Comparison of ENCODE assay signal across 8 cellular contexts in the genomic region with DNA sequence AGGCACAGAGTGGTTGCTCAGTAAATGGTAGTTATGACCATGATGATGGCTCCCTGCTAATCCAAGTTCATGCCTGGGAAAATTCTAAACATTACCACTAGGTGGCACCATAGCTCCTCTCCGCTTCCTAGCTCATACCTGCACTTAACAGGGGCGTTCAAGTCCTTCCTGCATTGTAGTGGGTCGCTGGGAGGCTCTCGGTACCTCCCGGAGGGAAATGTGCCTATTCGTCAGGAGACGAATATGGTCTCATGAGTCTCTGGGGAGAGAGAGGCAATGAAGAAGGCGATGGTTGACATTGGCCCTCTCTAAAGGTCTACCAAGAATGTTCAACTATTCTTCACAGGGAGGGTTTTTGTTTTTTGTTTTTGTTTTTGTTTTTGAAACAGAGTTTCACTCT. TPM values are rescaled to one million over a fixed set of nuclear protein-coding genes. Genes with fewer than 3 reads are reported as not detected.
DNase-seq lines count a peak whose midpoint lies in the region; ATAC-seq and TF ChIP-seq lines count a peak whose summit lies in the region.

No MANE protein-coding gene starts in this region.

- intact Hi-C loops in mucosa of descending colon (cut with DNase I, micrococcal nuclease), result no loop called here

- no peak overlapping the region for H3K27ac Mint-ChIP-seq in endothelial cell (ENCODE audit: unreplicated experiment)

- H3K4me3 Mint-ChIP-seq in endothelial cell (ENCODE audit: unreplicated experiment), result no peak overlapping the region

- H3K27me3 ChIP-seq in AG04450 (ENCODE audit: control insufficient read depth, insufficient read depth, low read length), result peaks cover 22% of the 10 kb centered on the region

- peaks cover 1% of the 10 kb centered on the region for H3K27me3 Mint-ChIP-seq in endothelial cell (ENCODE audit: unreplicated experiment)

- TF ChIP-seq CTCF in AG04450 (IDR thresholded peaks at IDR 0.05; ENCODE audit: low read depth, low read length) (peak; percentile 90), endothelial cell (IDR thresholded peaks at IDR 0.05; ENCODE audit: unreplicated experiment) (peak; percentile 93), mucosa of descending colon (IDR thresholded peaks at IDR 0.05) (peak; percentile 85)

- H3K27ac ChIP-seq in AG04450 (ENCODE audit: low read depth, low read length), result no peak overlapping the region

- CTCF ChIA-PET in AG04450 (lab: Charles Lee), result interaction anchor here (0.6 to 5.0 kb wide), 23 partner anchors 9 to 331 kb away, joined by 3 to 78 read pairs (median 5); no protein-coding TSS in a partner anchor

- H3K4me1 Mint-ChIP-seq in endothelial cell (ENCODE audit: unreplicated experiment), result peaks cover 5% of the 10 kb centered on the region

- H3K9me3 ChIP-seq in AG04450 (ENCODE audit: control insufficient read depth, insufficient read depth, low read length) (no peaks in the 10 kb centered on the region), mucosa of descending colon (no peaks in the 10 kb centered on the region)

- no peaks in the 10 kb centered on the region for H3K4me1 ChIP-seq in mucosa of descending colon (ENCODE audit: low read depth)

- H3K4me3 ChIP-seq in AG04450 (ENCODE audit: low read depth, low read length) (no peak overlapping the region), mucosa of descending colon (no peak overlapping the region)

- POLR2A ChIA-PET in AG04450 (lab: Yijun Ruan, JAX), result interaction anchor here (1.0 kb wide), 1 partner anchor 148 kb away, joined by 3 read pairs; no protein-coding TSS in a partner anchor

- no peaks in the 10 kb centered on the region for H3K36me3 ChIP-seq in mucosa of descending colon (ENCODE audit: low read depth)

- ATAC-seq in GM18502 (IDR thresholded peaks at IDR 0.05; ENCODE audit: poor library complexity, unreplicated experiment) (peak; percentile 68), mucosa of descending colon (peak; percentile 93)

- DNase-seq in AG04450 (ENCODE audit: low read depth, low spot score), result peak; percentile 53
- peak; percentile 93 for DNase-seq in HT-29 (ENCODE audit: low spot score)
- peak; percentile 77 for DNase-seq in NCI-H82 treated with DMSO at 0.1 percent for 48 hours (lab: John Stamatoyannopoulos, UW; ENCODE audit: unreplicated experiment)
- DNase-seq in activated CD4-positive, alpha-beta T cell treated with anti-CD3 and anti-CD28 coated beads, Interleukin-2, amount 50 U/mL, for 48 hours, result peak; percentile 39 to 57
- peak; percentile 69 for DNase-seq in endothelial cell (ENCODE audit: low spot score)
- DNase-seq in mucosa of descending colon, result peak in 1 of 3 donors; percentile 82
- peak; percentile 92 for DNase-seq in superior temporal gyrus (ENCODE audit: extremely low spot score)

- H3K36me3 Mint-ChIP-seq in endothelial cell (ENCODE audit: low read depth, unreplicated experiment), result no peaks in the 10 kb centered on the region

- no peaks in the 10 kb centered on the region for H3K9me3 Mint-ChIP-seq in endothelial cell (ENCODE audit: unreplicated experiment)

RNA-seq across cellular contexts. Expression of a gene that starts 10.9 kb away (rescaled TPM):
- 0.17 and 0.30 TPM in 2 replicates for polyA plus RNA-seq in AG04450 (2011; rRNA removed)
- polyA minus RNA-seq in AG04450 (2011; rRNA and poly(A)+ RNA removed), result not detected in 2 replicates
- total RNA-seq in HT-29 (2014; rRNA removed; shearing (Covaris generic)), result 0.23 and 0.71 TPM in 2 replicates
- not detected for total RNA-seq in endothelial cell (ENCODE audit: unreplicated experiment)
- 10 to 100 TPM in 1 of 3 donors, 1 to 10 TPM in 2; 4.6 to 10.2 (median 8.5) TPM for total RNA-seq in mucosa of descending colon

RNA-seq across cellular contexts. Expression of a gene that starts 36.0 kb away (rescaled TPM):
- polyA plus RNA-seq in AG04450 (2011; rRNA removed), result 0.20 and 0.22 TPM in 2 replicates
- not detected in 2 replicates for polyA minus RNA-seq in AG04450 (2011; rRNA and poly(A)+ RNA removed)
- 0.15 TPM in 1 of 2 replicates, not detected in the other for total RNA-seq in HT-29 (2014; rRNA removed; shearing (Covaris generic))
- total RNA-seq in endothelial cell (ENCODE audit: unreplicated experiment), result 0.33 TPM
- 1 to 10 TPM in 2 of 3 donors, under 1 TPM in 1; 0.79 to 4.7 (median 1.2) TPM for total RNA-seq in mucosa of descending colon

RNA-seq across cellular contexts. Expression of a gene that starts 49.5 kb away (rescaled TPM):
- polyA plus RNA-seq in AG04450 (2011; rRNA removed), result 0.05 TPM in 2 replicates
- polyA minus RNA-seq in AG04450 (2011; rRNA and poly(A)+ RNA removed), result 0.17 TPM in 1 of 2 replicates, not detected in the other
- total RNA-seq in HT-29 (2014; rRNA removed; shearing (Covaris generic)), result 0.08 and 0.61 TPM in 2 replicates
- total RNA-seq in endothelial cell (ENCODE audit: unreplicated experiment) (0.13 TPM), mucosa of descending colon (under 1 TPM in 1 of 3 donors, not detected in 2; 0.14 TPM)

RNA-seq across cellular contexts. Expression of a gene that starts 49.6 kb away (rescaled TPM):
- 7.3 and 7.5 TPM in 2 replicates for polyA plus RNA-seq in AG04450 (2011; rRNA removed)
- polyA minus RNA-seq in AG04450 (2011; rRNA and poly(A)+ RNA removed), result 6.2 and 8.8 TPM in 2 replicates
- total RNA-seq in HT-29 (2014; rRNA removed; shearing (Covaris generic)), result 5.8 and 8.8 TPM in 2 replicates
- total RNA-seq in endothelial cell (ENCODE audit: unreplicated experiment), result 4.5 TPM
- total RNA-seq in mucosa of descending colon, result 10 to 100 TPM; 15.5 to 38.5 (median 16.7) TPM
